In the genomic region with DNA sequence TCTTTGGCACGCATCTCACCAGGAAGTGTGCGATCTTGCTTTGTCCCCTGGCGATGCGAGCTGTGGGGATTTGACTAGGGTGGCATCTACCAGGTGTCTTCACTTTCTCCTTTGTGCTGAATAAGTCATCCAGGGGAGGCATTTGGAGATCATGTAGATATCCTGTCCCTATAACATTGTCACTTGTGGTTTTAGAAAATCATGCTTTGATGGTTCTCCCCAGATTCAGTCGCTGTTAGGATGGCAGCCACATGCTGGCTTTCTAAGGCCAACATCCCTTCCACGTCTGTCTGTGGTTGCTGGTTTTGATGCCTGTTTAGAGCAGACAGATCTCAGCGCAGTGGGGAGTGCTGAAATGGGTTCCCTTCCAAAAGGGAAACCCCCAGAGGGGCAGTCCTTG, we compare ENCODE assay signal across 22 cellular contexts. TPM values are rescaled to one million over a fixed set of nuclear protein-coding genes. Genes with fewer than 3 reads are reported as not detected.
DNase-seq lines count a peak whose midpoint lies in the region; ATAC-seq and TF ChIP-seq lines count a peak whose summit lies in the region.
"Had no signal": no experiment of that assay in that cellular context is flagged by ENCODE, and none has a peak within 500 bp of the region (broad histone marks: within the 10 kb centered on the region; RNA-seq: fewer than 3 reads in every experiment).

No MANE protein-coding gene starts in this region.

- H3K4me1 Mint-ChIP-seq in activated CD4-positive, alpha-beta T cell treated with anti-CD3 and anti-CD28 coated beads, Interleukin-2, amount 10 ng/mL, durations not matched to agents 7 days and 5 days: peaks cover 21% of the 10 kb centered on the region
- peaks cover 17% of the 10 kb centered on the region for H3K4me1 Mint-ChIP-seq in activated T-helper 2 cell treated with anti-CD3 and anti-CD28 coated beads, Interferon-gamma antibody, Interleukin-2, Interleukin-4, amounts not matched to agents 10 μg/mL and 5 μg/mL and 100 μg/mL, durations not matched to agents 14 hours and 24 hours and 36 hours (ENCODE audit: low read depth)

- H3K36me3 Mint-ChIP-seq in activated CD4-positive, alpha-beta T cell treated with anti-CD3 and anti-CD28 coated beads, Interleukin-2, amount 10 ng/mL, durations not matched to agents 7 days and 5 days (ENCODE audit: low read depth): no peaks in the 10 kb centered on the region
- no peaks in the 10 kb centered on the region for H3K36me3 Mint-ChIP-seq in activated T-helper 2 cell treated with anti-CD3 and anti-CD28 coated beads, Interferon-gamma antibody, Interleukin-2, Interleukin-4, amounts not matched to agents 10 μg/mL and 5 μg/mL and 100 μg/mL, durations not matched to agents 14 hours and 24 hours and 36 hours (ENCODE audit: low read depth)
- H3K36me3 Mint-ChIP-seq: brain had no signal

- no peaks in the 10 kb centered on the region for H3K36me3 ChIP-seq in DND-41 (ENCODE audit: insufficient read depth, low read length)
- no peaks in the 10 kb centered on the region for H3K36me3 ChIP-seq in osteoblast (ENCODE audit: insufficient read depth, low read length)

- H3K79me2 ChIP-seq in DND-41 (ENCODE audit: insufficient read depth, low read length) (no peaks in the 10 kb centered on the region), osteoblast (ENCODE audit: insufficient read depth, low read length) (no peaks in the 10 kb centered on the region)

- TF ChIP-seq CTCF in DND-41 (IDR thresholded peaks at IDR 0.05; ENCODE audit: borderline replicate concordance, extremely low read depth, low read length, poor library complexity, severe bottlenecking) (no peak), osteoblast (IDR thresholded peaks at IDR 0.05; ENCODE audit: extremely low read depth, low read depth, low read length) (no peak), lower leg skin (IDR thresholded peaks at IDR 0.05) (no peak)

- 69 to 75% methylated on average over 7 of the region's 7 CpGs for WGBS in lower leg skin, 2 donors

- H3K27ac ChIP-seq in DND-41 (ENCODE audit: low read length): no peak overlapping the region
- no peak overlapping the region for H3K27ac ChIP-seq in osteoblast (ENCODE audit: low read depth, low read length)
- H3K27ac ChIP-seq: suprapubic skin had no signal

- TF ChIP-seq POLR2A in lower leg skin (IDR thresholded peaks at IDR 0.05): no peak

- ATAC-seq in DND-41 (ENCODE audit: insufficient read depth, low read depth): peak; percentile 87
- ATAC-seq: GM23338 had no signal

- H3K9me3 Mint-ChIP-seq in activated CD4-positive, alpha-beta T cell treated with anti-CD3 and anti-CD28 coated beads, Interleukin-2, amount 10 ng/mL, durations not matched to agents 7 days and 5 days: no peaks in the 10 kb centered on the region
- no peaks in the 10 kb centered on the region for H3K9me3 Mint-ChIP-seq in activated T-helper 2 cell treated with anti-CD3 and anti-CD28 coated beads, Interferon-gamma antibody, Interleukin-2, Interleukin-4, amounts not matched to agents 10 μg/mL and 5 μg/mL and 100 μg/mL, durations not matched to agents 14 hours and 24 hours and 36 hours
- H3K9me3 Mint-ChIP-seq: brain, GM23338 had no signal

- DNase-seq in activated CD4-positive, alpha-beta T cell treated with anti-CD3 and anti-CD28 coated beads, Interleukin-2, amount 10 ng/mL, durations not matched to agents 7 days and 5 days: peak; percentile 27
- no peak for DNase-seq in activated CD4-positive, alpha-beta T cell treated with anti-CD3 and anti-CD28 coated beads for 4 hours
- peak; percentile 67 for DNase-seq in DND-41
- DNase-seq in activated T-helper 2 cell treated with anti-CD3 and anti-CD28 coated beads, Interferon-gamma antibody, Interleukin-2, Interleukin-4, amounts not matched to agents 10 μg/mL and 5 μg/mL and 100 μg/mL, durations not matched to agents 14 hours and 24 hours and 36 hours (ENCODE audit: low spot score): no peak
- DNase-seq in osteoblast (ENCODE audit: insufficient read length, low spot score, missing footprints): peak; percentile 35
- no peak for DNase-seq in COLO668 (lab: John Stamatoyannopoulos, UW; ENCODE audit: unreplicated experiment)
- no peak for DNase-seq in lower leg skin (ENCODE audit: low spot score in 2 of 2)
- no peak for DNase-seq in HK-2 (ENCODE audit: unreplicated experiment)
- DNase-seq: AML-193; DMS79 treated with DMSO at 0.1 percent for 48 hours; effector CD8-positive, alpha-beta T cell; KG1; NCI-H1417 treated with DMSO at 0.1 percent for 48 hours; NCI-H2081 treated with DMSO at 0.1 percent for 48 hours; NCI-H446 treated with DMSO at 0.1 percent for 48 hours; SIG-M5 had no signal

- H3K27ac Mint-ChIP-seq in activated CD4-positive, alpha-beta T cell treated with anti-CD3 and anti-CD28 coated beads, Interleukin-2, amount 10 ng/mL, durations not matched to agents 7 days and 5 days: peak overlapping the region; percentile 85
- peak overlapping the region; percentile 53 for H3K27ac Mint-ChIP-seq in activated T-helper 2 cell treated with anti-CD3 and anti-CD28 coated beads, Interferon-gamma antibody, Interleukin-2, Interleukin-4, amounts not matched to agents 10 μg/mL and 5 μg/mL and 100 μg/mL, durations not matched to agents 14 hours and 24 hours and 36 hours
- H3K27ac Mint-ChIP-seq: GM23338 had no signal

- H3K27me3 ChIP-seq in DND-41 (ENCODE audit: insufficient read depth, low read length, poor library complexity) (no peaks in the 10 kb centered on the region), osteoblast (ENCODE audit: insufficient read depth, low read length) (peaks cover 5% of the 10 kb centered on the region)
- H3K27me3 ChIP-seq: suprapubic skin had no signal

- H3K4me1 ChIP-seq in DND-41 (ENCODE audit: insufficient read depth, low read length) (peaks cover 26% of the 10 kb centered on the region), osteoblast (ENCODE audit: insufficient read depth, low read length) (peaks cover under 1% of the 10 kb centered on the region)

- H3K9ac ChIP-seq in DND-41 (ENCODE audit: low read depth, low read length): no peak overlapping the region

- H3K9me3 ChIP-seq in DND-41 (ENCODE audit: insufficient read depth, low read length, severe bottlenecking): no peaks in the 10 kb centered on the region
- no peaks in the 10 kb centered on the region for H3K9me3 ChIP-seq in osteoblast (ENCODE audit: low read depth, low read length)
- H3K9me3 ChIP-seq: suprapubic skin had no signal

- no peak overlapping the region for H3K4me3 Mint-ChIP-seq in activated CD4-positive, alpha-beta T cell treated with anti-CD3 and anti-CD28 coated beads, Interleukin-2, amount 10 ng/mL, durations not matched to agents 7 days and 5 days
- no peak overlapping the region for H3K4me3 Mint-ChIP-seq in activated T-helper 2 cell treated with anti-CD3 and anti-CD28 coated beads, Interferon-gamma antibody, Interleukin-2, Interleukin-4, amounts not matched to agents 10 μg/mL and 5 μg/mL and 100 μg/mL, durations not matched to agents 14 hours and 24 hours and 36 hours (ENCODE audit: low read depth)
- H3K4me3 Mint-ChIP-seq: brain, GM23338 had no signal

- no peak overlapping the region for H3K4me3 ChIP-seq in DND-41 (ENCODE audit: low read depth in 1 of 2, low read length in 2 of 2)
- no peak overlapping the region for H3K4me3 ChIP-seq in osteoblast (ENCODE audit: insufficient read depth, low read length)
- H3K4me3 ChIP-seq in lower leg skin (ENCODE audit: low read depth, poor library complexity, severe bottlenecking): no peak overlapping the region
- H3K4me3 ChIP-seq: GM23338, suprapubic skin had no signal

- H3K4me2 ChIP-seq in DND-41 (ENCODE audit: insufficient read depth, low read length) (peak overlapping the region; percentile 17; the same call in 1 of the 2 replicates), osteoblast (ENCODE audit: insufficient read depth, low read length) (no peak overlapping the region)
- H3K4me2 ChIP-seq: GM23338 had no signal

- no peak overlapping the region for H2AFZ ChIP-seq in DND-41 (ENCODE audit: low read depth, low read length)
- H2AFZ ChIP-seq in osteoblast (ENCODE audit: low read length): no peak overlapping the region
- H2AFZ ChIP-seq: GM23338 had no signal

- H3K27me3 Mint-ChIP-seq in activated CD4-positive, alpha-beta T cell treated with anti-CD3 and anti-CD28 coated beads, Interleukin-2, amount 10 ng/mL, durations not matched to agents 7 days and 5 days: no peaks in the 10 kb centered on the region
- no peaks in the 10 kb centered on the region for H3K27me3 Mint-ChIP-seq in activated T-helper 2 cell treated with anti-CD3 and anti-CD28 coated beads, Interferon-gamma antibody, Interleukin-2, Interleukin-4, amounts not matched to agents 10 μg/mL and 5 μg/mL and 100 μg/mL, durations not matched to agents 14 hours and 24 hours and 36 hours (ENCODE audit: low read depth)

- H4K20me1 ChIP-seq in DND-41 (ENCODE audit: insufficient read depth, low read length) (peaks cover 8% of the 10 kb centered on the region; the same call in 1 of the 2 replicates), osteoblast (ENCODE audit: insufficient read depth, low read length) (no peaks in the 10 kb centered on the region)

- CTCF ChIA-PET in activated CD4-positive, alpha-beta T cell treated with anti-CD3 and anti-CD28 coated beads, Interleukin-2, amount 10 ng/mL, durations not matched to agents 7 days and 5 days (lab: Charles Lee): no interaction called here

- POLR2A ChIA-PET in activated CD4-positive, alpha-beta T cell treated with anti-CD3 and anti-CD28 coated beads, Interleukin-2, amount 10 ng/mL, durations not matched to agents 7 days and 5 days (lab: Charles Lee): no interaction called here

- intact Hi-C loops in activated T-helper 2 cell treated with anti-CD3 and anti-CD28 coated beads, Interferon-gamma antibody, Interleukin-2, Interleukin-4, amounts not matched to agents 10 μg/mL and 5 μg/mL and 100 μg/mL, durations not matched to agents 14 hours and 24 hours and 36 hours (cut with micrococcal nuclease): no loop called here
- intact Hi-C loops in lower leg skin (cut with DNase I; ENCODE audit: low total_unique reads): no loop called here

RNA-seq across cellular contexts. Expression of a gene that starts 2.5 kb away (rescaled TPM):
- not detected for total RNA-seq in activated CD4-positive, alpha-beta T cell treated with anti-CD3 and anti-CD28 coated beads, Interleukin-2, amount 10 ng/mL, durations not matched to agents 7 days and 5 days
- not detected in 2 replicates for total RNA-seq in activated T-helper 2 cell treated with anti-CD3 and anti-CD28 coated beads, Interferon-gamma antibody, Interleukin-2, Interleukin-4, amounts not matched to agents 10 μg/mL and 5 μg/mL and 100 μg/mL, durations not matched to agents 14 hours and 24 hours and 36 hours
- total RNA-seq in osteoblast: under 0.01 TPM in 1 of 2 replicates, not detected in the other
- 1 to 10 TPM in 1 of 4 donors, under 1 TPM in 1, not detected in 2; 0.96 to 1.2 TPM for total RNA-seq in lower leg skin
- total RNA-seq: epithelial cell of proximal tubule, pulmonary artery endothelial cell, skeletal muscle tissue had no signal

RNA-seq across cellular contexts. Expression of a gene that starts 6.6 kb away (rescaled TPM):
- 10 to 100 TPM; 52.1 to 60.8 TPM for total RNA-seq in activated CD4-positive, alpha-beta T cell treated with anti-CD3 and anti-CD28 coated beads, Interleukin-2, amount 10 ng/mL, durations not matched to agents 7 days and 5 days
- total RNA-seq in activated T-helper 2 cell treated with anti-CD3 and anti-CD28 coated beads, Interferon-gamma antibody, Interleukin-2, Interleukin-4, amounts not matched to agents 10 μg/mL and 5 μg/mL and 100 μg/mL, durations not matched to agents 14 hours and 24 hours and 36 hours: 57.5 and 64.4 TPM in 2 replicates
- total RNA-seq in osteoblast (19.5 and 20.6 TPM in 2 replicates), lower leg skin (10 to 100 TPM; 35.8 to 41.8 (median 36.5) TPM)

RNA-seq across cellular contexts. Expression of a gene that starts 46.3 kb away (rescaled TPM):
- total RNA-seq in activated CD4-positive, alpha-beta T cell treated with anti-CD3 and anti-CD28 coated beads, Interleukin-2, amount 10 ng/mL, durations not matched to agents 7 days and 5 days: not detected
- not detected in 2 replicates for total RNA-seq in activated T-helper 2 cell treated with anti-CD3 and anti-CD28 coated beads, Interferon-gamma antibody, Interleukin-2, Interleukin-4, amounts not matched to agents 10 μg/mL and 5 μg/mL and 100 μg/mL, durations not matched to agents 14 hours and 24 hours and 36 hours
- total RNA-seq in osteoblast (not detected in 2 replicates), lower leg skin (not detected)
- total RNA-seq: epithelial cell of proximal tubule, pulmonary artery endothelial cell, skeletal muscle tissue, suprapubic skin had no signal

RNA-seq across cellular contexts. Expression of a gene that starts 48.4 kb away (rescaled TPM):
- total RNA-seq in activated CD4-positive, alpha-beta T cell treated with anti-CD3 and anti-CD28 coated beads, Interleukin-2, amount 10 ng/mL, durations not matched to agents 7 days and 5 days: under 1 TPM in 1 of 2 experiments, not detected in 1; 0.25 TPM
- total RNA-seq in activated T-helper 2 cell treated with anti-CD3 and anti-CD28 coated beads, Interferon-gamma antibody, Interleukin-2, Interleukin-4, amounts not matched to agents 10 μg/mL and 5 μg/mL and 100 μg/mL, durations not matched to agents 14 hours and 24 hours and 36 hours: 0.09 TPM in 1 of 2 replicates, not detected in the other
- total RNA-seq in osteoblast: 0.29 and 0.36 TPM in 2 replicates
- 1 to 10 TPM in 1 of 4 donors, under 1 TPM in 1, not detected in 2; 0.71 to 1.0 TPM for total RNA-seq in lower leg skin
- total RNA-seq: epithelial cell of proximal tubule, skeletal muscle tissue had no signal

RNA-seq across cellular contexts. Expression of a gene that starts 48.5 kb away (rescaled TPM):
- 10 to 100 TPM in 1 of 2 experiments, 1 to 10 TPM in 1; 8.8 to 10.6 TPM for total RNA-seq in activated CD4-positive, alpha-beta T cell treated with anti-CD3 and anti-CD28 coated beads, Interleukin-2, amount 10 ng/mL, durations not matched to agents 7 days and 5 days
- 16.7 and 19.9 TPM in 2 replicates for total RNA-seq in activated T-helper 2 cell treated with anti-CD3 and anti-CD28 coated beads, Interferon-gamma antibody, Interleukin-2, Interleukin-4, amounts not matched to agents 10 μg/mL and 5 μg/mL and 100 μg/mL, durations not matched to agents 14 hours and 24 hours and 36 hours
- 18.1 and 18.9 TPM in 2 replicates for total RNA-seq in osteoblast
- 10 to 100 TPM in 3 of 4 donors, 1 to 10 TPM in 1; 8.0 to 14.2 (median 12.0) TPM for total RNA-seq in lower leg skin

Comparison
In these comparisons a context has a peak if more than half of its experiments do, and no peak if none do; other contexts are left out.
1. DNase-seq: peak in activated CD4-positive, alpha-beta T cell treated with anti-CD3 and anti-CD28 coated beads, Interleukin-2, amount 10 ng/mL, durations not matched to agents 7 days and 5 days (single experiment), DND-41 (single experiment) and osteoblast (single experiment); none in activated CD4-positive, alpha-beta T cell treated with anti-CD3 and anti-CD28 coated beads for 4 hours (0 of 2), activated T-helper 2 cell treated with anti-CD3 and anti-CD28 coated beads, Interferon-gamma antibody, Interleukin-2, Interleukin-4, amounts not matched to agents 10 μg/mL and 5 μg/mL and 100 μg/mL, durations not matched to agents 14 hours and 24 hours and 36 hours (single experiment), COLO668 (single experiment), lower leg skin (0 of 2) and HK-2 (single experiment).